ENCODE assay signal across 13 cellular contexts in the genomic region with DNA sequence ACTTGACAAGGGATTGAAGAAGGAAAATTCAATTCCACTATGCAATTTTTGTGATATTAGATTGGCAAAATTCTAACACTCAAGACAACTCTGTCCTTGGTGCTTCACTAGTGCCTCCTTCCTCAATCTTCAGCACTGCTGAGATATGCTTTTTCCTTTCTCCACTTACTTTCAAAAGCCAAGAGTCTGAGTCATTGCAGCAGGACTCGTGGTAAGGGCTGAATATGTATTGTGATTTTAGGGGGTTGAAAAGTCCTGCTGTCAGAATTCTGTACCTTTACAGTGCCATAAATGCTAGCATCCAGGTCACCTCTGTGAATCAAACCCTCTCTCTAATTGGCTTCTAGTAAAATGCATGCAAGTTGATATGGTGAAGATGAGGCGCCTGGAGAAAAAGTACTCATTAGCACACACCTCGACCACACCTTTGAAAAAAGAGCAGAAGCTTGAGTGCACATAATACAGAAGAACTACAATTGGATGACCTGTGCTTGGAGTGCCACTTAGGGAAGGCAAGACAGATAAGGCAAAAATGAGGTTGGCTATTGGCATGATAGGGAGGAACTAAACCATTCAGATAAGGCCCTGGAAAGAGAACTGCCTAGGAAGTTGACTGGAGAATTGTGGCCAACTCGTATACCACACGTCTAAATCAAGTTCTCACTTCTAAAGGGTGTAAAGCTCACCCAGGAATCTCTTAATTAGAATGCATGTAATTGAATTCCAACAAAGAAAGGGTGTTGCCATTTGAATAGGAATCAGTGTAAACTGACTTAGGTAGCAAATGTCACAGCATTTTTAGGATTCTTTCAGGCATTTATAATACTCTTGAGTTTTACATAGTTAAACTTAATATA. TPM values are rescaled to one million over a fixed set of nuclear protein-coding genes. Genes with fewer than 3 reads are reported as not detected.
DNase-seq lines count a peak whose midpoint lies in the region; ATAC-seq and TF ChIP-seq lines count a peak whose summit lies in the region.
"Had no signal": no experiment of that assay in that cellular context is flagged by ENCODE, and none has a peak within 500 bp of the region (broad histone marks: within the 10 kb centered on the region; RNA-seq: fewer than 3 reads in every experiment).

No MANE protein-coding gene starts in this region.

- no peak overlapping the region for H3K4ac ChIP-seq in mesendoderm (ENCODE audit: low read depth, low read length)

- no peak overlapping the region for H4K8ac ChIP-seq in mesendoderm (ENCODE audit: low read depth, low read length)

- no peaks in the 10 kb centered on the region for H3K9me3 ChIP-seq in mammary epithelial cell (replicated peaks; ENCODE audit: insufficient read depth, low read length)

- no peak overlapping the region for H2BK120ac ChIP-seq in mesendoderm (ENCODE audit: low read depth, low read length)

- intact Hi-C loops in mammary epithelial cell (cut with micrococcal nuclease), result loop anchor here (1.0 kb wide), 1 partner anchor 43 kb away; the partner anchor contains the start of gene FAM83B

- H2AK5ac ChIP-seq in mesendoderm (ENCODE audit: low read length), result no peak overlapping the region

- dilution Hi-C loops in mammary epithelial cell (cut with HindIII; ENCODE audit: low sequenced_read_pairs), result loop anchor here (5.0 kb wide), 1 partner anchor 81 kb away; no protein-coding TSS in a partner anchor

- no peak overlapping the region for H3K4me2 ChIP-seq in mammary epithelial cell (ENCODE audit: insufficient read depth, low read depth, low read length)
- H3K4me2 ChIP-seq in mesendoderm (ENCODE audit: low read length), result no peak overlapping the region

- BruUV-seq in mammary epithelial cell (replicated peaks; lab: Mats Ljungman, UMichigan), result no TSS peak

- TF ChIP-seq POLR2A in GM18505 (IDR thresholded peaks at IDR 0.05; ENCODE audit: borderline replicate concordance, extremely low read depth, insufficient read depth, insufficient read length), result no peak

- H3K79me1 ChIP-seq in mesendoderm (ENCODE audit: low read length), result no peaks in the 10 kb centered on the region

- H3K9ac ChIP-seq in mammary epithelial cell (ENCODE audit: insufficient read depth, low read length) (no peak overlapping the region), mesendoderm (ENCODE audit: low read length) (no peak overlapping the region)

- peak overlapping the region; percentile 2 for H2BK15ac ChIP-seq in mesendoderm (replicated peaks; ENCODE audit: low read depth)

- H3K4me3 ChIP-seq in mammary epithelial cell (replicated peaks in 1 of 3; ENCODE audit: insufficient read depth in 1 of 3, low read depth in 2 of 3, low read length in 3 of 3), result no peak overlapping the region
- H3K4me3 ChIP-seq in mesendoderm (ENCODE audit: low read length), result no peak overlapping the region
- H3K4me3 ChIP-seq: K562 had no signal

- ATAC-seq in GM18505 (IDR thresholded peaks at IDR 0.05; ENCODE audit: unreplicated experiment) (no peak), HG02571 (IDR thresholded peaks at IDR 0.05; ENCODE audit: unreplicated experiment) (no peak)
- ATAC-seq: K562 had no signal

- H3K36me3 ChIP-seq in mammary epithelial cell (ENCODE audit: insufficient read depth, low read length), result no peaks in the 10 kb centered on the region
- no peaks in the 10 kb centered on the region for H3K36me3 ChIP-seq in mesendoderm (ENCODE audit: control insufficient read depth, insufficient read depth, low read length)

- H3K56ac ChIP-seq in mesendoderm (ENCODE audit: low read length), result no peak overlapping the region

- CTCF ChIA-PET in mammary epithelial cell (lab: Charles Lee; ENCODE audit: low non-redundant PET), result no interaction called here

- no peak overlapping the region for H4K5ac ChIP-seq in mesendoderm (ENCODE audit: low read length)

- H3K18ac ChIP-seq in mesendoderm (ENCODE audit: low read length), result peak overlapping the region; percentile 28

- H4K20me1 ChIP-seq in mammary epithelial cell (ENCODE audit: insufficient read depth, low read length), result no peaks in the 10 kb centered on the region

- no peak overlapping the region for H3K27ac ChIP-seq in mammary epithelial cell (ENCODE audit: insufficient read depth, low read depth, low read length)
- no peak overlapping the region for H3K27ac ChIP-seq in mesendoderm (ENCODE audit: low read depth, low read length)

- no peak for TF ChIP-seq CTCF in mammary epithelial cell (conservative IDR thresholded peaks at IDR 0.05 in 1 of 2, IDR thresholded peaks at IDR 0.05 in 1 of 2; ENCODE audit: extremely low read depth in 1 of 2, insufficient read depth in 1 of 2, low read depth in 1 of 2, low read length in 2 of 2)

- 63% methylated on average over 5 of the region's 5 CpGs for WGBS in mammary epithelial cell (ENCODE audit: low coverage, missing lambda C conversion rate)
- no CpG with 5 or more reads among the region's 5 CpGs for WGBS in mesendoderm (ENCODE audit: extremely low coverage, insufficient coverage, low lambda C conversion rate)

- H2BK5ac ChIP-seq in mesendoderm (ENCODE audit: low read length), result no peak overlapping the region

- H3K27me3 ChIP-seq in mammary epithelial cell (ENCODE audit: insufficient read depth, low read length), result no peaks in the 10 kb centered on the region
- no peaks in the 10 kb centered on the region for H3K27me3 ChIP-seq in mesendoderm (ENCODE audit: insufficient read depth, low read length, poor library complexity)

- H3K79me2 ChIP-seq in mammary epithelial cell (ENCODE audit: insufficient read depth, low read length) (no peaks in the 10 kb centered on the region), mesendoderm (ENCODE audit: control insufficient read depth, insufficient read depth, low read length) (no peaks in the 10 kb centered on the region)

- in situ Hi-C loops in mammary epithelial cell (cut with MboI; ENCODE audit: low sequenced_read_pairs in 2 of 2), result no loop called here

- DNase-seq in EH (ENCODE audit: low read depth) (peak; percentile 38), M059J (ENCODE audit: low read depth) (peak; percentile 36), mammary epithelial cell (peak; percentile 60), mesendoderm (peak; percentile 87), T-helper 2 cell (no peak)
- no peak for DNase-seq in activated CD8-positive, alpha-beta memory T cell treated with anti-CD3 and anti-CD28 coated beads for 24 hours
- DNase-seq: activated T-cell treated with anti-CD3 and anti-CD28 coated beads, Interleukin-2, amount 50 U/mL, for 1 hour; NCI-H82; stimulated activated CD4-positive, alpha-beta T cell treated with anti-CD3 and anti-CD28 coated beads, Interleukin-4, amount 100 ng/mL, for 4 hours; substantia nigra had no signal

- H3K23ac ChIP-seq in mesendoderm (ENCODE audit: low read length), result no peak overlapping the region

- H2AFZ ChIP-seq in mammary epithelial cell (ENCODE audit: low read depth, low read length), result no peak overlapping the region

- peaks cover 15% of the 10 kb centered on the region for H3K4me1 ChIP-seq in mammary epithelial cell (ENCODE audit: insufficient read depth, low read length)
- peaks cover 7% of the 10 kb centered on the region for H3K4me1 ChIP-seq in mesendoderm (ENCODE audit: control insufficient read depth, low read depth, low read length)

RNA-seq across cellular contexts. Expression of gene FAM83B, which starts 43.6 kb away (rescaled TPM):
- total RNA-seq in M059J (2014; rRNA removed; shearing (Covaris generic)), result 0.10 and 0.20 TPM in 2 replicates
- 100 to 1,000 TPM in 1 of 2 donors, 10 to 100 TPM in 1; 52.2 to 101 TPM for total RNA-seq in mammary epithelial cell
- polyA plus RNA-seq in mammary epithelial cell, result 11.4 TPM
- 60.7 TPM for polyA minus RNA-seq in mammary epithelial cell
- 4.1 TPM for polyA plus RNA-seq in mesendoderm (2013, experiment 1 of 2)
- 4.3 TPM for polyA plus RNA-seq in mesendoderm (2013, experiment 2 of 2)
- total RNA-seq: K562 had no signal
- polyA plus RNA-seq: K562 had no signal

Comparison
In these comparisons a context has a peak if more than half of its experiments do, and no peak if none do; other contexts are left out.
1. DNase-seq: peak in EH (single experiment), M059J (single experiment), mammary epithelial cell (single experiment) and mesendoderm (single experiment); none in T-helper 2 cell (0 of 5) and activated CD8-positive, alpha-beta memory T cell treated with anti-CD3 and anti-CD28 coated beads for 24 hours (single experiment).
2. RNA of gene FAM83B, which starts 43.6 kb away (total RNA-seq): 52.2 to 101 TPM in mammary epithelial cell; 0.10 to 0.20 TPM in M059J; every median in the first group is over 10 times any median in the second.